8 cellular contexts compared by ENCODE assay signal in the genomic region with DNA sequence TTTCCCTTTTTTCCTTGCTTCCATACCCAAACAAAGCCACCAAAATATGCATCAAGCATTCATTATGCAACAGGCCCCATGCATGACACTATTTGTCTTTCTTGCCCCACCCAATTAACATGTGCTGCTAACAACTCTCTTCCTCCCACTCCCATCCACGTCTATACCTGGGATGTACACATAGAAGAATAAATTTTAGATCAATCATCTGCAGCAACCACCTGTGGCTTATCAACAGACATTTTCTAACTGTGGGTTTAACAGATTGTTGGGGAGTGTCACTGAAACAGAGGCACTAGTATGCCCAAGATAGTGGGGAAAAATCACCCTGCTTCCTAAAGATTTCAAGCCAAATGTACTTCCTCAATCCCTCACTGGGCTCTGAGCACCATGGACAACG. TPM values are rescaled to one million over a fixed set of nuclear protein-coding genes. Genes with fewer than 3 reads are reported as not detected.
"Had no signal": no experiment of that assay in that cellular context is flagged by ENCODE, and none has a peak within 500 bp of the region (broad histone marks: within the 10 kb centered on the region; RNA-seq: fewer than 3 reads in every experiment).

No MANE protein-coding gene starts in this region.

- H3K4me1 Mint-ChIP-seq: IgD-negative memory B cell had no signal

- DNase-seq: IMR-90, KBM-7, KG1 had no signal

- ATAC-seq: HepG2, K562 had no signal

- H3K27ac ChIP-seq: HL-60 had no signal

- H3K9me3 Mint-ChIP-seq: IgD-negative memory B cell had no signal

- H3K4me3 ChIP-seq: K562 had no signal

- H3K27ac Mint-ChIP-seq: IgD-negative memory B cell had no signal

- H3K36me3 Mint-ChIP-seq: IgD-negative memory B cell had no signal

RNA-seq across cellular contexts. Expression of a gene that starts 28.5 kb away (rescaled TPM):
- total RNA-seq: HepG2, HT-29, IMR-90, K562 had no signal
- polyA plus RNA-seq: HepG2, IgD-negative memory B cell, IMR-90, K562 had no signal
